1 cellular context compared by ENCODE assay signal in the genomic region with DNA sequence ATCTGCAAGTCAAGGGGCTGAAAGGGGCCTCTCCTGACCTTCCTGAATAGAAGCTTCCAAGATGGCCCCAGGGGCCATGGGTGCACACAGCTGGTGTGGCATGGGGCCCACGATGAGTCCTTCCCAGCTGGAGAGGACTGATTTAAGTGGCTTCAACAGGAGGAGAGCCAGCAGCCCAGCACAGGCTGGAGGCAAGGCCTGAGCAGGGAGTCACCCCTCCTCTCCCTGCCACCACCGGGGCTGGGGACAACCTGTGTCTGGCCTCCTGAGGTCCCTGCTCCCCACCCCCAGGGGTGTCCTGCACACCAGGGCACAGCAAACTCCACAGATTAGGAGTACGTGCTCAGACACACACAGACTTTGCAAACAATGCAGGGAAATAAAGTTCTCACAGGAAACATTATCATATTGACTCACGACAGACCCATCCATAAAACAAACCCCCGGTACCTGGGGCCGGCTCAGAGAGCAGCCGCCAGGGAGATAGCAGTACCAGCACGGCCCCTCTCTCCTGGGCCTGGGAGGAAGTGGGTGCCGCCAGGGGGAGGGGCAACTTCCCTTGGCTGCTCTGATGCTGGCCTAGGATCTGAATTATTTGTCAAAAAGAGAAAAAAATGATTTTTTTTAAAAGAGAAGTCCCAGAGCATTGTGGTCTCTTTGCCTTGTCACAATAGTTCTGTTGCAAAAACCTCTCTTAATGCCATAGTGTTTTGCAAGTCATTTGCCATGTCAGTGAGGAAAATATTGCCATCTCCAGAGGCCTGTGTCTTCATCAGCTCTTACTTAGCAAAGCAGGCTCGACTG.
TF ChIP-seq lines count a peak whose summit lies in the region.

No MANE protein-coding gene starts in this region.

TF ChIP-seq in HepG2, 621 proteins besides CTCF, POLR2A, EP300 and RAD21 (continued from another document and continues in another):
- TF ChIP-seq, protein P1, sequence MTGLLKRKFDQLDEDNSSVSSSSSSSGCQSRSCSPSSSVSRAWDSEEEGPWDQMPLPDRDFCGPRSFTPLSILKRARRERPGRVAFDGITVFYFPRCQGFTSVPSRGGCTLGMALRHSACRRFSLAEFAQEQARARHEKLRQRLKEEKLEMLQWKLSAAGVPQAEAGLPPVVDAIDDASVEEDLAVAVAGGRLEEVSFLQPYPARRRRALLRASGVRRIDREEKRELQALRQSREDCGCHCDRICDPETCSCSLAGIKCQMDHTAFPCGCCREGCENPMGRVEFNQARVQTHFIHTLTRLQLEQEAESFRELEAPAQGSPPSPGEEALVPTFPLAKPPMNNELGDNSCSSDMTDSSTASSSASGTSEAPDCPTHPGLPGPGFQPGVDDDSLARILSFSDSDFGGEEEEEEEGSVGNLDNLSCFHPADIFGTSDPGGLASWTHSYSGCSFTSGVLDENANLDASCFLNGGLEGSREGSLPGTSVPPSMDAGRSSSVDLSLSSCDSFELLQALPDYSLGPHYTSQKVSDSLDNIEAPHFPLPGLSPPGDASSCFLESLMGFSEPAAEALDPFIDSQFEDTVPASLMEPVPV (CRISPR knock-in tag; IDR thresholded peaks at IDR 0.05): 0 out of 2 replicates have a peak, but pooled peaks have one; percentile 42
- TF ChIP-seq ZNF816 (CRISPR knock-in tag; IDR thresholded peaks at IDR 0.05; ENCODE audit: borderline replicate concordance) (peak; percentile 58; the same call in 1 of the 2 replicates), ZNF382 (CRISPR knock-in tag; IDR thresholded peaks at IDR 0.05; ENCODE audit: borderline replicate concordance) (no peak), NCOA1 (CRISPR knock-in tag; IDR thresholded peaks at IDR 0.05) (0 out of 2 replicates have a peak, but pooled peaks have one; percentile 34), U2AF1 (optimal IDR thresholded peaks at IDR 0.05; ENCODE audit: low read depth, low read length) (peak; percentile 53), ZFX (CRISPR knock-in tag; IDR thresholded peaks at IDR 0.05; ENCODE audit: low read depth) (peak; percentile 84), SOX5 (CRISPR knock-in tag; IDR thresholded peaks at IDR 0.05; ENCODE audit: borderline replicate concordance) (peak; percentile 87; the same call in 1 of the 2 replicates), YEATS4 (CRISPR knock-in tag; IDR thresholded peaks at IDR 0.05; ENCODE audit: borderline replicate concordance) (0 out of 2 replicates have a peak, but pooled peaks have one; percentile 22), SOX13 (IDR thresholded peaks at IDR 0.05) (no peak), SOX13 (CRISPR knock-in tag; conservative IDR thresholded peaks at IDR 0.05 in 1 of 2, IDR thresholded peaks at IDR 0.05 in 1 of 2) (peak in 1 of 2 experiments; percentile 41; a peak in 1 of 4 replicates), SMAD3 (CRISPR knock-in tag; IDR thresholded peaks at IDR 0.05) (no peak), ZNF441 (CRISPR knock-in tag; IDR thresholded peaks at IDR 0.05; ENCODE audit: borderline replicate concordance) (peak; percentile 37; the same call in 1 of the 2 replicates), THYN1 (CRISPR knock-in tag; IDR thresholded peaks at IDR 0.05; ENCODE audit: borderline replicate concordance, low read depth) (no peak), SNAPC2 (CRISPR knock-in tag; IDR thresholded peaks at IDR 0.05) (0 out of 2 replicates have a peak, but pooled peaks have one; percentile 24), NFIC (IDR thresholded peaks at IDR 0.05; ENCODE audit: low read length) (peak; percentile 62; the same call in 1 of the 2 replicates), IRF1 (CRISPR knock-in tag; IDR thresholded peaks at IDR 0.05; ENCODE audit: low read depth) (no peak), ZNF335 (CRISPR knock-in tag; IDR thresholded peaks at IDR 0.05) (0 out of 2 replicates have a peak, but pooled peaks have one; percentile 21), PREB (CRISPR knock-in tag; IDR thresholded peaks at IDR 0.05) (no peak), AKAP8 (CRISPR knock-in tag; IDR thresholded peaks at IDR 0.05) (0 out of 2 replicates have a peak, but pooled peaks have one; percentile 41), ZNF644 (CRISPR knock-in tag; IDR thresholded peaks at IDR 0.05; ENCODE audit: low read depth) (peak; percentile 58; the same call in 1 of the 2 replicates), FOXA3 (CRISPR knock-in tag; IDR thresholded peaks at IDR 0.05) (peak; percentile 72; the same call in 1 of the 2 replicates), SPEN (CRISPR knock-in tag; IDR thresholded peaks at IDR 0.05; ENCODE audit: low read depth) (peak; percentile 68; the same call in 1 of the 2 replicates), MIXL1 (CRISPR knock-in tag; IDR thresholded peaks at IDR 0.05) (peak; percentile 79), HOXA3 (CRISPR knock-in tag; IDR thresholded peaks at IDR 0.05) (peak; percentile 47; the same call in 1 of the 2 replicates), PITX1 (CRISPR knock-in tag; IDR thresholded peaks at IDR 0.05) (peak; percentile 74), ZNF713 (CRISPR knock-in tag; IDR thresholded peaks at IDR 0.05) (no peak), HNRNPL (IDR thresholded peaks at IDR 0.05; ENCODE audit: low read depth, low read length) (0 out of 2 replicates have a peak, but pooled peaks have one; percentile 46), TCF12 (IDR thresholded peaks at IDR 0.05) (no peak), TCF12 (CRISPR knock-in tag; IDR thresholded peaks at IDR 0.05) (0 out of 2 replicates have a peak, but pooled peaks have one; percentile 38), ZNF281 (CRISPR knock-in tag; IDR thresholded peaks at IDR 0.05; ENCODE audit: borderline replicate concordance) (peak; percentile 33; the same call in 1 of the 2 replicates), SKIL (CRISPR knock-in tag; IDR thresholded peaks at IDR 0.05; ENCODE audit: borderline replicate concordance) (peak; percentile 80), ZNF687 (CRISPR knock-in tag; IDR thresholded peaks at IDR 0.05) (peak; percentile 100), ZBTB20 (CRISPR knock-in tag; IDR thresholded peaks at IDR 0.05; ENCODE audit: borderline replicate concordance, low read depth) (peak; percentile 57; the same call in 1 of the 2 replicates), SRY (CRISPR knock-in tag; IDR thresholded peaks at IDR 0.05) (no peak), ZNF414 (CRISPR knock-in tag; IDR thresholded peaks at IDR 0.05) (peak; percentile 50; the same call in 1 of the 2 replicates), SOX6 (IDR thresholded peaks at IDR 0.05) (no peak), SOX6 (CRISPR knock-in tag; IDR thresholded peaks at IDR 0.05) (peak; percentile 44; the same call in 1 of the 2 replicates), TARDBP (CRISPR knock-in tag; IDR thresholded peaks at IDR 0.05) (peak; percentile 79; the same call in 1 of the 2 replicates), ZMYM2 (CRISPR knock-in tag; IDR thresholded peaks at IDR 0.05) (peak; percentile 57; the same call in 1 of the 2 replicates), DMAP1 (CRISPR knock-in tag; IDR thresholded peaks at IDR 0.05) (0 out of 2 replicates have a peak, but pooled peaks have one; percentile 16), HMGXB4 (CRISPR knock-in tag; IDR thresholded peaks at IDR 0.05; ENCODE audit: borderline replicate concordance in 1 of 2, low read depth in 1 of 2) (0 out of 4 replicates have a peak, but pooled peaks of 1 of the 2 experiments have one; percentile 7)
- TF ChIP-seq, protein P2, sequence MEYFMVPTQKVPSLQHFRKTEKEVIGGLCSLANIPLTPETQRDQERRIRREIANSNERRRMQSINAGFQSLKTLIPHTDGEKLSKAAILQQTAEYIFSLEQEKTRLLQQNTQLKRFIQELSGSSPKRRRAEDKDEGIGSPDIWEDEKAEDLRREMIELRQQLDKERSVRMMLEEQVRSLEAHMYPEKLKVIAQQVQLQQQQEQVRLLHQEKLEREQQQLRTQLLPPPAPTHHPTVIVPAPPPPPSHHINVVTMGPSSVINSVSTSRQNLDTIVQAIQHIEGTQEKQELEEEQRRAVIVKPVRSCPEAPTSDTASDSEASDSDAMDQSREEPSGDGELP (IDR thresholded peaks at IDR 0.05; ENCODE audit: borderline replicate concordance, low read depth): peak; percentile 5; the same call in 1 of the 2 replicates
